In the genomic region with DNA sequence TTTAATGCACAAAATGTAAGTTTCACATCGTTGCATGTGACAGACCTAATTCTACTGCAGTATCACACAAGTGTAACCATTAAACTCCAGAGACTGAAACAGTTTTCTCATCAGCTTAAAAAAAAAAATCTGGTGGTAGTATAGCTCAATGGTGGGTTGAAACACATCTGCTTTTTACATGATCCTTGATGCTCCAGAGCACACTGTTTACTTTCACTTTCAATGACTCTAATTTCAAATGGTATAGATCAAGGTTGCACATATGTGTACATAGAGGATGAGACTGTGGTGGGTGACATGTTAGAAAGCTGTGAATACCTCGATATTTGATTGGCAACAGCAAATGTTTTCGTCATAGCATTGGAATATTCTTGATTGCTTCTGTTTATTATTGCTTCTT, we compare ENCODE assay signal across 11 cellular contexts. TPM values are rescaled to one million over a fixed set of nuclear protein-coding genes. Genes with fewer than 3 reads are reported as not detected.
DNase-seq lines count a peak whose midpoint lies in the region; ATAC-seq lines count a peak whose summit lies in the region.
"Had no signal": no experiment of that assay in that cellular context is flagged by ENCODE, and none has a peak within 500 bp of the region (broad histone marks: within the 10 kb centered on the region; RNA-seq: fewer than 3 reads in every experiment).

No MANE protein-coding gene starts in this region.

- no peak overlapping the region for H4K8ac ChIP-seq in mesenchymal stem cell (ENCODE audit: low read length)

- no peak overlapping the region for H3K23ac ChIP-seq in mesenchymal stem cell (ENCODE audit: low read length in 2 of 2)

- no peaks in the 10 kb centered on the region for H3K36me3 ChIP-seq in mesenchymal stem cell (ENCODE audit: control insufficient read depth in 1 of 2, insufficient read depth in 2 of 2, low read depth in 1 of 2, low read length in 2 of 2)
- H3K36me3 ChIP-seq: cardiac muscle cell, sigmoid colon had no signal

- H2BK12ac ChIP-seq in mesenchymal stem cell (ENCODE audit: low read length in 2 of 2): no peak overlapping the region

- H3K18ac ChIP-seq in mesenchymal stem cell (ENCODE audit: low read depth in 1 of 2, low read length in 2 of 2): no peak overlapping the region

- H3K9ac ChIP-seq in mesenchymal stem cell (ENCODE audit: low read length): peak overlapping the region; percentile 19

- H2AK5ac ChIP-seq in mesenchymal stem cell (ENCODE audit: low read length, severe bottlenecking): no peak overlapping the region

- H2BK120ac ChIP-seq in mesenchymal stem cell (ENCODE audit: low read depth, low read length): no peak overlapping the region

- H4K91ac ChIP-seq in mesenchymal stem cell (ENCODE audit: low read length): no peak overlapping the region

- H2AFZ ChIP-seq in mesenchymal stem cell (ENCODE audit: low read depth, low read length): no peak overlapping the region

- no peak overlapping the region for H2BK15ac ChIP-seq in mesenchymal stem cell (ENCODE audit: low read depth, poor library complexity, severe bottlenecking)

- H3K27me3 ChIP-seq in mesenchymal stem cell (ENCODE audit: control insufficient read depth in 1 of 2, insufficient read depth in 1 of 2, low read length in 2 of 2): no peaks in the 10 kb centered on the region
- H3K27me3 ChIP-seq: cardiac muscle cell, sigmoid colon had no signal

- H2BK5ac ChIP-seq in mesenchymal stem cell (ENCODE audit: low read depth, low read length, poor library complexity, severe bottlenecking): no peak overlapping the region

- ATAC-seq in GM18858 (IDR thresholded peaks at IDR 0.05; ENCODE audit: unreplicated experiment) (peak; percentile 50), GM21576 (IDR thresholded peaks at IDR 0.05; ENCODE audit: unreplicated experiment) (peak; percentile 40), HG03571 (IDR thresholded peaks at IDR 0.05; ENCODE audit: unreplicated experiment) (peak; percentile 57)

- intact Hi-C loops in posterior vena cava (cut with DNase I): no loop called here

- no peak overlapping the region for H3K14ac ChIP-seq in mesenchymal stem cell (ENCODE audit: low read length in 2 of 2)

- peaks cover 18% of the 10 kb centered on the region for H3K79me1 ChIP-seq in mesenchymal stem cell (replicated peaks; ENCODE audit: low read length, poor library complexity, severe bottlenecking)

- 100% methylated on average over 1 of the region's 3 CpGs for WGBS in mesenchymal stem cell

- H3K4me2 ChIP-seq in mesenchymal stem cell (ENCODE audit: low read length, poor library complexity, severe bottlenecking): no peak overlapping the region

- no peaks in the 10 kb centered on the region for H3K9me3 ChIP-seq in mesenchymal stem cell (ENCODE audit: control insufficient read depth, low read length)
- H3K9me3 ChIP-seq: sigmoid colon had no signal

- H3K4me1 ChIP-seq in mesenchymal stem cell (ENCODE audit: control insufficient read depth, insufficient read depth, low read depth, low read length): peaks cover 3% of the 10 kb centered on the region
- H3K4me1 ChIP-seq: sigmoid colon had no signal

- no peak for DNase-seq in mesenchymal stem cell
- DNase-seq in D341Med (ENCODE audit: low spot score): no peak
- DNase-seq in mesenteric fat pad (ENCODE audit: low spot score): no peak
- DNase-seq in posterior vena cava (ENCODE audit: low spot score): no peak
- no peak for DNase-seq in NCI-H1092 (lab: John Stamatoyannopoulos, UW)
- DNase-seq: sigmoid colon had no signal

- no peak overlapping the region for H3K27ac ChIP-seq in mesenchymal stem cell (ENCODE audit: low read length, poor library complexity, severe bottlenecking)
- H3K27ac ChIP-seq: cardiac muscle cell, sigmoid colon, SK-N-MC had no signal

- H3K4ac ChIP-seq in mesenchymal stem cell (ENCODE audit: low read depth in 1 of 2, low read length in 2 of 2): no peak overlapping the region

- H3K4me3 ChIP-seq in mesenchymal stem cell (ENCODE audit: insufficient read depth in 1 of 2, low read depth in 1 of 2, low read length in 2 of 2): peak overlapping the region in 1 of 2 experiments; percentile 11
- H3K4me3 ChIP-seq: cardiac muscle cell, sigmoid colon, SK-N-MC had no signal

RNA-seq across cellular contexts. Expression of gene MCTP2, which starts 22.4 kb away (rescaled TPM):
- 37.6 TPM for polyA plus RNA-seq in mesenchymal stem cell (2013, experiment 1 of 2)
- 36.4 TPM for polyA plus RNA-seq in mesenchymal stem cell (2013, experiment 2 of 2)
- total RNA-seq in mesenteric fat pad (11.0 TPM), posterior vena cava (1 to 10 TPM; 3.7 to 8.2 TPM)
